ENCODE assay signal across 8 cellular contexts in genomic region chr7:28893888-28894287, GRCh38.
"Had no signal": no experiment of that assay in that cellular context is flagged by ENCODE, and none has a peak within 500 bp of the region (broad histone marks: within the 10 kb centered on the region; RNA-seq: fewer than 3 reads in every experiment).

No MANE protein-coding gene starts in this region.

- H3K36me3 ChIP-seq: HAP-1 had no signal

- ATAC-seq: HCT116, K562 had no signal

- H3K4me3 Mint-ChIP-seq: HFFc6 had no signal

- H3K4me1 ChIP-seq: HAP-1 had no signal

- H3K9ac ChIP-seq: GM23248 had no signal

- H3K27ac Mint-ChIP-seq: HFFc6 had no signal

- H3K9me3 Mint-ChIP-seq: HFFc6 had no signal

- H3K27ac ChIP-seq: GM23248, HL-60 had no signal

- H3K9me3 ChIP-seq: HAP-1 had no signal

- H2AFZ ChIP-seq: GM23248 had no signal

- H3K4me3 ChIP-seq: GM23248, HAP-1, K562 had no signal

- DNase-seq: GM23248, H7, HFFc6, IMR-90 had no signal
